Comparison of ENCODE assay signal across 21 cellular contexts in genomic region chr10:74544106-74544505, GRCh38.
DNase-seq lines count a peak whose midpoint lies in the region; ATAC-seq and TF ChIP-seq lines count a peak whose summit lies in the region.
"Had no signal": no experiment of that assay in that cellular context is flagged by ENCODE, and none has a peak within 500 bp of the region (broad histone marks: within the 10 kb centered on the region; RNA-seq: fewer than 3 reads in every experiment).

No MANE protein-coding gene starts in this region.

- no peak overlapping the region for H3K4me3 Mint-ChIP-seq in chondrocyte (ENCODE audit: unreplicated experiment)
- H3K4me3 Mint-ChIP-seq: activated CD4-positive, alpha-beta T cell treated with anti-CD3 and anti-CD28 coated beads, Interleukin-2, amount 10 ng/mL, durations not matched to agents 24 days and 14 days; activated T-cell treated with anti-CD3 and anti-CD28 coated beads, Interleukin-2, amount 50 U/mL, for 24 hours had no signal

- H3K36me3 Mint-ChIP-seq in chondrocyte (ENCODE audit: low read depth) = peaks cover 2% of the 10 kb centered on the region

- H2BK5ac ChIP-seq in trophoblast cell (ENCODE audit: low read depth, low read length, poor library complexity) = no peak overlapping the region

- no peak overlapping the region for H2BK120ac ChIP-seq in trophoblast cell (ENCODE audit: insufficient read depth, low read length, poor library complexity)

- H3K4me1 ChIP-seq in HUES48 (ENCODE audit: control insufficient read depth, insufficient read depth, low read length) (peaks cover 22% of the 10 kb centered on the region), trophoblast cell (ENCODE audit: control insufficient read depth in 1 of 2, insufficient read depth in 2 of 2, low read length in 2 of 2) (no peaks in the 10 kb centered on the region)

- no peaks in the 10 kb centered on the region for H3K36me3 ChIP-seq in HUES48 (ENCODE audit: control insufficient read depth, insufficient read depth, low read length)
- H3K36me3 ChIP-seq in trophoblast cell (ENCODE audit: control insufficient read depth in 1 of 2, insufficient read depth in 2 of 2, low read length in 2 of 2) = no peaks in the 10 kb centered on the region
- H3K36me3 ChIP-seq: adrenal gland, esophagus muscularis mucosa, stomach had no signal

- DNase-seq in AG10803 (ENCODE audit: low read depth) (peak; percentile 15), chondrocyte (ENCODE audit: low spot score) (no peak), iPS-NIHi11 (ENCODE audit: low spot score) (peak; percentile 35), trophoblast cell (no peak), left ventricle myocardium superior (no peak), NCI-H2171 (lab: John Stamatoyannopoulos, UW) (no peak)
- DNase-seq: activated CD4-positive, alpha-beta T cell treated with anti-CD3 and anti-CD28 coated beads, Interleukin-2, amount 10 ng/mL, durations not matched to agents 24 days and 14 days; activated T-cell treated with anti-CD3 and anti-CD28 coated beads, Interleukin-2, amount 50 U/mL, for 24 hours; adrenal gland; HCEC 1CT; NCI-H1694; NCI-H526; nucleus accumbens; stomach had no signal

- no peak for ATAC-seq in left ventricle myocardium superior
- no peak for ATAC-seq in GM21786 (IDR thresholded peaks at IDR 0.05; ENCODE audit: unreplicated experiment)

- no peak overlapping the region for H4K91ac ChIP-seq in trophoblast cell (ENCODE audit: low read depth, low read length)

- H2BK12ac ChIP-seq in trophoblast cell (ENCODE audit: low read length) = no peak overlapping the region

- no CpG with 5 or more reads among the region's 2 CpGs for WGBS in trophoblast cell (ENCODE audit: extremely low coverage, insufficient coverage, insufficient read length)

- H3K4ac ChIP-seq in trophoblast cell (ENCODE audit: low read depth, low read length) = no peak overlapping the region

- intact Hi-C loops in left ventricle myocardium superior (cut with micrococcal nuclease) = no loop called here

- no peaks in the 10 kb centered on the region for H3K27me3 Mint-ChIP-seq in chondrocyte (ENCODE audit: low read depth)
- H3K27me3 Mint-ChIP-seq: activated CD4-positive, alpha-beta T cell treated with anti-CD3 and anti-CD28 coated beads, Interleukin-2, amount 10 ng/mL, durations not matched to agents 24 days and 14 days; activated T-cell treated with anti-CD3 and anti-CD28 coated beads, Interleukin-2, amount 50 U/mL, for 24 hours had no signal

- H3K18ac ChIP-seq in trophoblast cell (ENCODE audit: low read length) = no peak overlapping the region

- no peak overlapping the region for H4K12ac ChIP-seq in trophoblast cell (ENCODE audit: low read depth, low read length)

- TF ChIP-seq CTCF in AG10803 (conservative IDR thresholded peaks at IDR 0.05; ENCODE audit: low read length) (no peak), chondrocyte (IDR thresholded peaks at IDR 0.05) (no peak)

- H3K9me3 ChIP-seq in HUES48 (ENCODE audit: control insufficient read depth, insufficient read depth, low read length) (no peaks in the 10 kb centered on the region), trophoblast cell (ENCODE audit: insufficient read depth, low read depth, low read length) (no peaks in the 10 kb centered on the region)
- H3K9me3 ChIP-seq: adrenal gland, esophagus muscularis mucosa, stomach had no signal

- H4K8ac ChIP-seq in trophoblast cell (ENCODE audit: low read depth, low read length) = no peak overlapping the region

- H3K27me3 ChIP-seq in HUES48 (ENCODE audit: control insufficient read depth, insufficient read depth, low read length) (no peaks in the 10 kb centered on the region), trophoblast cell (ENCODE audit: insufficient read depth, low read length) (no peaks in the 10 kb centered on the region)
- H3K27me3 ChIP-seq: adrenal gland, esophagus muscularis mucosa, stomach had no signal

- H3K9ac ChIP-seq in HUES48 (ENCODE audit: low read depth, low read length) (no peak overlapping the region), trophoblast cell (ENCODE audit: low read length) (no peak overlapping the region)
- H3K9ac ChIP-seq: KMS-11 had no signal

- H2AFZ ChIP-seq in trophoblast cell (ENCODE audit: insufficient read depth, low read length, poor library complexity) = no peak overlapping the region

- H3K79me2 ChIP-seq in trophoblast cell (ENCODE audit: control insufficient read depth, insufficient read depth, low read length, poor library complexity) = no peaks in the 10 kb centered on the region

- H3K9me3 Mint-ChIP-seq in chondrocyte (ENCODE audit: low read depth) = no peaks in the 10 kb centered on the region
- H3K9me3 Mint-ChIP-seq: activated CD4-positive, alpha-beta T cell treated with anti-CD3 and anti-CD28 coated beads, Interleukin-2, amount 10 ng/mL, durations not matched to agents 24 days and 14 days; activated T-cell treated with anti-CD3 and anti-CD28 coated beads, Interleukin-2, amount 50 U/mL, for 24 hours had no signal

- H3K27ac Mint-ChIP-seq in chondrocyte (ENCODE audit: unreplicated experiment) = peak overlapping the region; percentile 57
- H3K27ac Mint-ChIP-seq: activated CD4-positive, alpha-beta T cell treated with anti-CD3 and anti-CD28 coated beads, Interleukin-2, amount 10 ng/mL, durations not matched to agents 24 days and 14 days; activated T-cell treated with anti-CD3 and anti-CD28 coated beads, Interleukin-2, amount 50 U/mL, for 24 hours had no signal

- H3K4me2 ChIP-seq in trophoblast cell (ENCODE audit: low read length) = no peak overlapping the region
- H3K4me2 ChIP-seq: KMS-11, smooth muscle cell had no signal

- no peak overlapping the region for H3K23ac ChIP-seq in trophoblast cell (ENCODE audit: low read length)

- H3K4me3 ChIP-seq in AG10803 (ENCODE audit: low read length) (no peak overlapping the region), HUES48 (ENCODE audit: low read depth, low read length) (no peak overlapping the region), trophoblast cell (ENCODE audit: low read depth, low read length) (no peak overlapping the region)
- H3K4me3 ChIP-seq: adrenal gland, coronary artery, esophagus muscularis mucosa, smooth muscle cell, stomach had no signal

- no peak overlapping the region for H3K14ac ChIP-seq in trophoblast cell (ENCODE audit: low read length)

- H3K27ac ChIP-seq in HUES48 (ENCODE audit: low read depth, low read length) (peak overlapping the region; percentile 39), trophoblast cell (ENCODE audit: low read depth, low read length) (no peak overlapping the region)
- H3K27ac ChIP-seq: adrenal gland, coronary artery, esophagus muscularis mucosa, KMS-11, RWPE1 had no signal

- peaks cover 23% of the 10 kb centered on the region for H3K4me1 Mint-ChIP-seq in chondrocyte (ENCODE audit: low read depth)

- H3K79me1 ChIP-seq in trophoblast cell (ENCODE audit: low read length) = no peaks in the 10 kb centered on the region

- no peak overlapping the region for H2AK5ac ChIP-seq in trophoblast cell (ENCODE audit: low read length)

Comparison
In these comparisons a context has a peak if more than half of its experiments do, and no peak if none do; other contexts are left out.
1. DNase-seq: peak in AG10803 (single experiment) and iPS-NIHi11 (single experiment); none in chondrocyte (single experiment), trophoblast cell (0 of 2), left ventricle myocardium superior (single experiment) and NCI-H2171 (single experiment).